ENCODE assay signal across 12 cellular contexts in the genomic region with DNA sequence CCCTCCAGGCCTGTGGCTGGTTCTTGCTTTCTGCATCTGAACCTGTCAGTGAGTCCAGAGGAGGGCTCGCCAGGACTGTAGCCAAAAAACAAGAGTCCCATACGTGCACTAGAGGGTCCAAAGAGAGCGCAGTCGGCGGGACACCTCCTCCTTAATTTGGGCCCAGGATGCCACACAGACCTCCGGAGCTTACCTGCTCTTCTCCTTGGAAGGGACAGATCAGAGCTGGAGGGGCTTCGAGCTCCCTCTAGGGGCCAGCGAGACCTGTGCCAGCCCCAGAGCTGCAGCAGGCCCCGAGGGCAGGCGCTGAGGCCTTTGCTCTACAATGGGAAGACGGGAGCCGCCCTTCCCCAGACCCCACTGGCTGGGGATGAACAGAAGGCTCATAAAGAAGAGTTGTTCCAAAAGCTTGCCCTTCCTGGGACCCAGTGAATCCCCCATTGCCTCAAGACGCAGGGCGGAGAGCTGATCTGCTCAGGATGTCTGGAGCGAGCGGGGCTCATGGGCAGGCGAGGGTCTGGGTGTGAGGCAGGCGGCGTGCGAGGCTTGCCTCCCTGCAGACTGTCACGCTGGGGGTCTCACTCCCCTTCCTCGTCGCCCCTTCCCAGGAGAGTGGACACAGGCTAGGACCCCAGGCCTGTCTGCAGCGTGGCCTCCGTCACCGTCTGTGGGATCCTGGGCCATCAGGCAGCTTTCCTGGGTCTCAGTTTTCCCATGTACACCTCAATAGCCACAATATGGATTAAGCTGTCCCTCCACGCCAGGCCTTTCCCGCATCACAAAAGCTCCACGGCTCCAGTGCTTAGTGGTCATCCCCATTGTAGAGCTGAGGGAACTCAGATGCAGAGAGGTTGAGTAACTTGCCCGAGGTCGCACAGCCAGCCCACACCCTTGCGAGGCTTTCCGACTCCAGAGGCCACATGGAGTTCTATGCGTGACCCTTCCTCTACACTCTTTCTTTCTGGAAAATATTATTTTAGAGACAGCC. TPM values are rescaled to one million over a fixed set of nuclear protein-coding genes. Genes with fewer than 3 reads are reported as not detected.
DNase-seq lines count a peak whose midpoint lies in the region; ATAC-seq and TF ChIP-seq lines count a peak whose summit lies in the region.
"Had no signal": no experiment of that assay in that cellular context is flagged by ENCODE, and none has a peak within 500 bp of the region (broad histone marks: within the 10 kb centered on the region; RNA-seq: fewer than 3 reads in every experiment).

No MANE protein-coding gene starts in this region.

- H3K4me2 ChIP-seq in H9 (ENCODE audit: insufficient read depth, insufficient read length, low read length), result no peak overlapping the region

- no peak overlapping the region for H3K18ac ChIP-seq in H9 (ENCODE audit: insufficient read length, low read depth, low read length)

- peaks cover 6 to 9% of the 10 kb centered on the region in 2 experiments; a peak in 3 of 5 replicates for H3K9me3 Mint-ChIP-seq in H9

- H3K23me2 ChIP-seq in H9 (ENCODE audit: insufficient read length, low read depth, low read length, poor library complexity, severe bottlenecking), result no peaks in the 10 kb centered on the region

- H3T11ph ChIP-seq in H9 (ENCODE audit: low read length), result no peak overlapping the region

- H4K91ac ChIP-seq in H9 (ENCODE audit: insufficient read length, low read depth, low read length), result no peak overlapping the region

- no peaks in the 10 kb centered on the region for H3K36me3 ChIP-seq in BJ (ENCODE audit: control insufficient read depth, insufficient read depth, low read length)
- H3K36me3 ChIP-seq in right lobe of liver, result no peaks in the 10 kb centered on the region
- H3K36me3 ChIP-seq: neutrophil, tibial nerve had no signal

- H2AK5ac ChIP-seq in H9 (ENCODE audit: insufficient read length, low read length), result no peak overlapping the region

- H3K79me1 ChIP-seq in H9 (ENCODE audit: insufficient read depth, low read depth, low read length, poor library complexity, severe bottlenecking), result no peaks in the 10 kb centered on the region

- H2BK20ac ChIP-seq in H9 (ENCODE audit: low read depth, low read length, poor library complexity, severe bottlenecking), result no peak overlapping the region

- H3K9ac ChIP-seq in H9 (ENCODE audit: extremely low read depth, insufficient read length, low read length), result no peak overlapping the region

- H3K4me3 ChIP-seq in BJ (ENCODE audit: low read depth, low read length) (no peak overlapping the region), right lobe of liver (no peak overlapping the region)
- H3K4me3 ChIP-seq: tibial nerve had no signal

- peaks cover 0 to 4% of the 10 kb centered on the region in 2 experiments; a peak in 2 of 4 replicates for H3K4me1 Mint-ChIP-seq in H9

- H3K27ac Mint-ChIP-seq in H9, result no peak overlapping the region; a peak in 1 of 7 replicates
- H3K27ac Mint-ChIP-seq: dendritic cell treated with granulocyte-macrophage colony-stimulating factor and Interleukin-4, amounts not matched to agents 40 ng/mL and 50 ng/mL, for 4 days had no signal

- peak in 2 of 4 donors; percentile 39 to 41 for ATAC-seq in right lobe of liver
- ATAC-seq in HG03571 (IDR thresholded peaks at IDR 0.05; ENCODE audit: unreplicated experiment), result no peak
- no peak for ATAC-seq in GM18519 (IDR thresholded peaks at IDR 0.05; ENCODE audit: low FRiP score, unreplicated experiment)
- no peak for ATAC-seq in GM18873 (IDR thresholded peaks at IDR 0.05; ENCODE audit: low FRiP score, unreplicated experiment)
- no peak for ATAC-seq in GM18517 (IDR thresholded peaks at IDR 0.05; ENCODE audit: unreplicated experiment)

- no peak overlapping the region for H3K4me3 Mint-ChIP-seq in H9
- H3K4me3 Mint-ChIP-seq: dendritic cell treated with granulocyte-macrophage colony-stimulating factor and Interleukin-4, amounts not matched to agents 40 ng/mL and 50 ng/mL, for 4 days had no signal

- H3K23ac ChIP-seq in H9 (ENCODE audit: insufficient read length, low read depth, low read length), result no peak overlapping the region

- WGBS in H9 (ENCODE audit: extremely low coverage, insufficient read length, low lambda C conversion rate), result no CpG with 5 or more reads among the region's 34 CpGs
- WGBS in right lobe of liver (ENCODE audit: insufficient coverage, low coverage, low lambda C conversion rate, missing lambda C conversion rate), result 39% methylated on average over 16 of the region's 34 CpGs

- no peak overlapping the region for H4K8ac ChIP-seq in H9 (replicated peaks; ENCODE audit: insufficient read length, low read depth, low read length)

- H3K56ac ChIP-seq in H9 (ENCODE audit: insufficient read length, low read depth, low read length), result no peak overlapping the region

- H3K4me1 ChIP-seq in H9 (ENCODE audit: insufficient read depth, low read length), result no peaks in the 10 kb centered on the region
- H3K4me1 ChIP-seq in right lobe of liver, result no peaks in the 10 kb centered on the region
- H3K4me1 ChIP-seq: tibial nerve had no signal

- no peak overlapping the region for H2AFZ ChIP-seq in H9 (ENCODE audit: low read length)

- no peak overlapping the region for H3K27ac ChIP-seq in H9 (ENCODE audit: insufficient read length, low read depth, low read length)
- H3K27ac ChIP-seq in right lobe of liver, result no peak overlapping the region
- H3K27ac ChIP-seq: neutrophil, tibial nerve had no signal

- POLR2A ChIA-PET in BJ (lab: Charles Lee), result no interaction called here

- H2BK120ac ChIP-seq in H9 (ENCODE audit: low read depth, low read length, poor library complexity, severe bottlenecking), result no peak overlapping the region

- no peak overlapping the region for H4K5ac ChIP-seq in H9 (ENCODE audit: insufficient read length, low read depth, low read length)

- no peaks in the 10 kb centered on the region for H3K27me3 ChIP-seq in BJ (ENCODE audit: control insufficient read depth, insufficient read depth, low read length)
- H3K27me3 ChIP-seq in H9 (ENCODE audit: insufficient read depth, low read length), result no peaks in the 10 kb centered on the region
- no peaks in the 10 kb centered on the region for H3K27me3 ChIP-seq in right lobe of liver
- H3K27me3 ChIP-seq: neutrophil, tibial nerve had no signal

- CTCF ChIA-PET in BJ (lab: Yijun Ruan, JAX), result interaction anchor here (0.6 to 1.2 kb wide), 4 partner anchors 11 to 965 kb away, joined by 3 to 4 read pairs (median 3); no protein-coding TSS in a partner anchor

- H2BK5ac ChIP-seq in H9 (ENCODE audit: insufficient read length, low read length), result no peak overlapping the region

- peak; percentile 44 for TF ChIP-seq CTCF in BJ (IDR thresholded peaks at IDR 0.05; ENCODE audit: insufficient read depth, low read depth, low read length)
- TF ChIP-seq CTCF in H9 (conservative IDR thresholded peaks at IDR 0.05), result peak; percentile 92
- TF ChIP-seq CTCF in right lobe of liver (IDR thresholded peaks at IDR 0.05), result peak in 3 of 4 donors; percentile 26 to 37 (median 31)

- no peak overlapping the region for H3K4ac ChIP-seq in H9 (ENCODE audit: low read depth, low read length)

- H3K79me2 ChIP-seq in H9 (ENCODE audit: insufficient read depth, low read length), result no peaks in the 10 kb centered on the region

- H4K20me1 ChIP-seq in H9 (ENCODE audit: control insufficient read depth, insufficient read depth, insufficient read length), result no peaks in the 10 kb centered on the region

- H2BK15ac ChIP-seq in H9 (ENCODE audit: low read depth, low read length), result no peak overlapping the region

- intact Hi-C loops in right lobe of liver (cut with DNase I), result no loop called here

- H3K27me3 Mint-ChIP-seq in H9 (ENCODE audit: low read depth), result peaks cover 7% of the 10 kb centered on the region
- H3K27me3 Mint-ChIP-seq: dendritic cell treated with granulocyte-macrophage colony-stimulating factor and Interleukin-4, amounts not matched to agents 40 ng/mL and 50 ng/mL, for 4 days had no signal

- no peak overlapping the region for H2BK12ac ChIP-seq in H9 (ENCODE audit: insufficient read length, low read depth, low read length)

- DNase-seq in BJ (ENCODE audit: low read depth) (no peak), H9 (peak; percentile 90), SK-MEL-5 (ENCODE audit: low read depth, low spot score) (peak; percentile 51), right lobe of liver (no peak)
- DNase-seq: T-helper 1 cell had no signal

- no peak for TF ChIP-seq POLR2A in right lobe of liver (IDR thresholded peaks at IDR 0.05)

- H3K36me3 Mint-ChIP-seq in H9 (ENCODE audit: insufficient read depth in 1 of 3, low read depth in 3 of 3), result peaks cover 3 to 5% (median 4%) of the 10 kb centered on the region in 3 experiments; a peak in 2 of 7 replicates

- H3K14ac ChIP-seq in H9 (ENCODE audit: insufficient read depth, low read length), result no peak overlapping the region

- in situ Hi-C loops in SK-MEL-5 (cut with HindIII; ENCODE audit: low pct_unique_long_range_greater_than_20kb, low sequenced_read_pairs), result no loop called here

- H3K9me3 ChIP-seq in H9 (ENCODE audit: control insufficient read depth, low read depth, low read length), result no peaks in the 10 kb centered on the region
- no peaks in the 10 kb centered on the region for H3K9me3 ChIP-seq in right lobe of liver

RNA-seq across cellular contexts. Expression of a gene that starts 46.9 kb away (rescaled TPM):
- not detected in 2 replicates for polyA plus RNA-seq in BJ (2011; rRNA removed)
- polyA minus RNA-seq in BJ (2011; rRNA and poly(A)+ RNA removed), result not detected in 2 replicates
- 0.29 and 0.31 TPM in 2 replicates for total RNA-seq in H9 (2021)
- total RNA-seq in SK-MEL-5 (2014; rRNA removed; shearing (Covaris generic)), result not detected in 2 replicates
- 0.44 and 0.60 TPM in 2 replicates for polyA plus RNA-seq in SK-MEL-5 (2015; cell fraction: cytosol; rRNA removed)
- polyA plus RNA-seq in SK-MEL-5 (2015; cell fraction: nucleus; rRNA removed), result 0.98 and 3.6 TPM in 2 replicates
- not detected for total RNA-seq in right lobe of liver
- total RNA-seq: tibial nerve had no signal

Comparison
In these comparisons a context has a peak if more than half of its experiments do, and no peak if none do; other contexts are left out.
1. DNase-seq: peak in H9 (single experiment) and SK-MEL-5 (single experiment); none in BJ (single experiment) and right lobe of liver (0 of 3).
2. CTCF ChIP-seq: peak in every context shown above with its lines; median percentile 92 in H9; 44 in BJ; 31 in right lobe of liver.